In genomic region chr20:61739086-61739831, GRCh38 we compare ENCODE assay signal across 24 cellular contexts.
"Had no signal": no experiment of that assay in that cellular context is flagged by ENCODE, and none has a peak within 500 bp of the region (broad histone marks: within the 10 kb centered on the region; RNA-seq: fewer than 3 reads in every experiment).

No MANE protein-coding gene starts in this region.

- H3K36me3 ChIP-seq: breast epithelium, colonic mucosa, right lobe of liver had no signal

- H3K36me3 Mint-ChIP-seq: activated naive CD4-positive, alpha-beta T cell treated with anti-CD3 and anti-CD28 coated beads, Interleukin-2, amount 50 U/mL, for 24 hours; mesothelial cell of epicardium; naive B cell; T-cell had no signal

- H3K27me3 ChIP-seq: colonic mucosa, right lobe of liver, testis had no signal

- H3K27ac ChIP-seq: breast epithelium, colonic mucosa, dorsolateral prefrontal cortex, right lobe of liver, testis had no signal

- H3K4me3 ChIP-seq: breast epithelium, colonic mucosa, dorsolateral prefrontal cortex, right lobe of liver, testis had no signal

- ATAC-seq: activated CD8-positive, alpha-beta T cell treated with anti-CD3 and anti-CD28 coated beads for 36 hours; activated naive CD8-positive, alpha-beta T cell treated with anti-CD3 and anti-CD28 coated beads, Interleukin-2, amount 50 U/mL, for 24 hours; activated T-cell treated with anti-CD3 and anti-CD28 coated beads, Interleukin-2, amount 50 U/mL, for 4 hours; activated T-helper 17 cell treated with anti-CD3 and anti-CD28 coated beads, Interleukin-2, amount 50 U/mL, for 72 hours; right lobe of liver; stimulated activated naive CD8-positive, alpha-beta T cell treated with anti-CD3 and anti-CD28 coated beads, Interleukin-15, Interleukin-2, amounts not matched to agents 100 U/mL and 50 U/mL, for 24 hours; T-cell had no signal

- DNase-seq: activated B cell treated with CpG ODN at 0.5 μM for 24 hours; activated CD4-positive, alpha-beta T cell treated with anti-CD3 and anti-CD28 coated beads, Interleukin-2, amount 50 U/mL, for 1 hour; activated CD8-positive, alpha-beta T cell treated with anti-CD3 and anti-CD28 coated beads for 36 hours; activated naive CD8-positive, alpha-beta T cell treated with anti-CD3 and anti-CD28 coated beads, Interleukin-2, amount 50 U/mL, for 24 hours; activated T-cell treated with anti-CD3 and anti-CD28 coated beads, Interleukin-2, amount 50 U/mL, for 4 hours; amygdala; colonic mucosa; effector memory CD4-positive, alpha-beta T cell; naive B cell; nephron progenitor cell; stimulated activated CD4-positive, alpha-beta T cell treated with anti-CD3 and anti-CD28 coated beads, Interleukin-12 subunit alpha, Interleukin-12 subunit beta, amount 100 ng/mL, for 4 hours; stimulated activated CD4-positive, alpha-beta T cell treated with anti-CD3 and anti-CD28 coated beads, Interleukin-4, amount 100 ng/mL, for 1 hour; stimulated activated naive CD8-positive, alpha-beta T cell treated with anti-CD3 and anti-CD28 coated beads, Interleukin-15, Interleukin-2, amounts not matched to agents 100 U/mL and 50 U/mL, for 24 hours; T-cell; testis; trophoblast cell had no signal

- H3K9me3 ChIP-seq: breast epithelium, colonic mucosa, right lobe of liver, testis had no signal

- H3K4me3 Mint-ChIP-seq: activated B cell treated with CpG ODN at 0.5 μM for 24 hours; activated CD8-positive, alpha-beta T cell treated with anti-CD3 and anti-CD28 coated beads for 36 hours; activated naive CD4-positive, alpha-beta T cell treated with anti-CD3 and anti-CD28 coated beads, Interleukin-2, amount 50 U/mL, for 24 hours; activated naive CD8-positive, alpha-beta T cell treated with anti-CD3 and anti-CD28 coated beads, Interleukin-2, amount 50 U/mL, for 24 hours; activated T-cell treated with anti-CD3 and anti-CD28 coated beads, Interleukin-2, amount 50 U/mL, for 4 hours; activated T-helper 17 cell treated with anti-CD3 and anti-CD28 coated beads, Interleukin-2, amount 50 U/mL, for 72 hours; central memory CD8-positive, alpha-beta T cell; mesothelial cell of epicardium; naive B cell; nephron progenitor cell; T-cell; T-helper 2 cell treated with Interferon-gamma antibody and Interleukin-4, amounts not matched to agents 5 μg/mL and 100 μg/mL, for 36 hours had no signal

- H3K27me3 Mint-ChIP-seq: activated B cell treated with CpG ODN at 0.5 μM for 24 hours; activated T-helper 17 cell treated with anti-CD3 and anti-CD28 coated beads, Interleukin-2, amount 50 U/mL, for 72 hours had no signal

- H3K9me3 Mint-ChIP-seq: activated B cell treated with CpG ODN at 0.5 μM for 24 hours; activated CD8-positive, alpha-beta T cell treated with anti-CD3 and anti-CD28 coated beads for 36 hours; activated naive CD4-positive, alpha-beta T cell treated with anti-CD3 and anti-CD28 coated beads, Interleukin-2, amount 50 U/mL, for 24 hours; activated naive CD8-positive, alpha-beta T cell treated with anti-CD3 and anti-CD28 coated beads, Interleukin-2, amount 50 U/mL, for 24 hours; activated T-cell treated with anti-CD3 and anti-CD28 coated beads, Interleukin-2, amount 50 U/mL, for 4 hours; activated T-helper 17 cell treated with anti-CD3 and anti-CD28 coated beads, Interleukin-2, amount 50 U/mL, for 72 hours; central memory CD8-positive, alpha-beta T cell; mesothelial cell of epicardium; nephron progenitor cell; T-cell; T-helper 2 cell treated with Interferon-gamma antibody and Interleukin-4, amounts not matched to agents 5 μg/mL and 100 μg/mL, for 36 hours had no signal

- H3K27ac Mint-ChIP-seq: activated B cell treated with CpG ODN at 0.5 μM for 24 hours; activated CD8-positive, alpha-beta T cell treated with anti-CD3 and anti-CD28 coated beads for 36 hours; activated naive CD4-positive, alpha-beta T cell treated with anti-CD3 and anti-CD28 coated beads, Interleukin-2, amount 50 U/mL, for 24 hours; activated naive CD8-positive, alpha-beta T cell treated with anti-CD3 and anti-CD28 coated beads, Interleukin-2, amount 50 U/mL, for 24 hours; activated T-helper 17 cell treated with anti-CD3 and anti-CD28 coated beads, Interleukin-2, amount 50 U/mL, for 72 hours; nephron progenitor cell; T-cell; T-helper 2 cell treated with Interferon-gamma antibody and Interleukin-4, amounts not matched to agents 5 μg/mL and 100 μg/mL, for 36 hours had no signal

- H3K4me1 Mint-ChIP-seq: activated B cell treated with CpG ODN at 0.5 μM for 24 hours; activated naive CD4-positive, alpha-beta T cell treated with anti-CD3 and anti-CD28 coated beads, Interleukin-2, amount 50 U/mL, for 24 hours; activated naive CD8-positive, alpha-beta T cell treated with anti-CD3 and anti-CD28 coated beads, Interleukin-2, amount 50 U/mL, for 24 hours; activated T-helper 17 cell treated with anti-CD3 and anti-CD28 coated beads, Interleukin-2, amount 50 U/mL, for 72 hours; central memory CD8-positive, alpha-beta T cell; naive B cell; T-cell had no signal

- H3K4me1 ChIP-seq: breast epithelium, colonic mucosa, right lobe of liver, testis had no signal
